In the genomic region with DNA sequence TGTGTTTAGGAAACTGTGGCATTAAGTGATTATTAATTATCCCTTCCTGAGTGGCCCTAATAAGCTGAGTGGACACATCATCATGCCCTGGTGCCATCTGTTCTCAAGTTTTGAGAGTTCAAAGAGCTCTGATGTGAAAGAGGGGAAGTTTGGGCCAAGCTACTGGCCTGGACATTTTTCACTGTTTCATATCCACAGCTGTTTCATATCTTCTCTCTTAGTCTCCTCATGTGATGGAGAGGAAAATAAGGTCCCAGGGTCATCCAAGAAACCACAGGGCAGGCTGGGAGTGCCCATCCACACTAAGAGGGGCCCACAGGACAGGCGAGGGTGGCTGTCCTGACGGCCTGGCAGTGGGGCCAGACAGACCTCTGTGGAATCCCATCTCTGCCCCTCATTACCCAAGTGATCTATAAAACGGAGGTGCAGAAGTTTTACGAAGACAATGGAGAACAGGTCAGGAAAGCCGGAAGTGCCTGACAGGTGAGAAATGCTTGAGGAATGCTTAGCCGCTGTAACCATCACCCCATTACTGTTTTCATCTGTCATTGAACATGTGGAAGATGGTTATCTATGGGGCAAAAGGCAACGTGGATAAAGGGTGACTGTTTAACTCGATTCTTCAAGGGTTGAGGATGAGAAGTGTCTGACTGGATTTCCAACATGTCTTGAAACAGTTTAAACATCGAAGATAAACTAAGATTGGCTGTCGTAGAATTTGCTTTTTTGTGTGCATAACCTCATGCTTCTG, we compare ENCODE assay signal across 9 cellular contexts. TPM values are rescaled to one million over a fixed set of nuclear protein-coding genes. Genes with fewer than 3 reads are reported as not detected.
DNase-seq lines count a peak whose midpoint lies in the region; ATAC-seq and TF ChIP-seq lines count a peak whose summit lies in the region.
"Had no signal": no experiment of that assay in that cellular context is flagged by ENCODE, and none has a peak within 500 bp of the region (broad histone marks: within the 10 kb centered on the region; RNA-seq: fewer than 3 reads in every experiment).

No MANE protein-coding gene starts in this region.

- no peak overlapping the region for H3K9ac ChIP-seq in GM23248

- no peaks in the 10 kb centered on the region for H3K9me3 Mint-ChIP-seq in activated T-helper 1 cell treated with anti-CD3 and anti-CD28 coated beads, Interleukin-12 subunit alpha, Interleukin-12 subunit beta, Interleukin-2, Interleukin-4 antibody, amounts not matched to agents 30 ng/mL and 10 ng/mL and 1 ng/mL, durations not matched to agents 14 hours and 24 hours and 36 hours
- H3K9me3 Mint-ChIP-seq in mesothelial cell of epicardium, result no peaks in the 10 kb centered on the region

- H3K9me3 ChIP-seq in GM23248 (ENCODE audit: low read depth) (no peaks in the 10 kb centered on the region), HAP-1 (no peaks in the 10 kb centered on the region)

- peak overlapping the region; percentile 56 for H3K27ac ChIP-seq in GM23248

- H3K27me3 ChIP-seq in GM23248 (replicated peaks; ENCODE audit: insufficient read depth) (no peaks in the 10 kb centered on the region), HAP-1 (ENCODE audit: low read depth) (no peaks in the 10 kb centered on the region)

- H3K79me2 ChIP-seq in GM23248 (ENCODE audit: insufficient read depth), result peaks cover 94% of the 10 kb centered on the region

- no peak overlapping the region for H3K27ac Mint-ChIP-seq in activated T-helper 1 cell treated with anti-CD3 and anti-CD28 coated beads, Interleukin-12 subunit alpha, Interleukin-12 subunit beta, Interleukin-2, Interleukin-4 antibody, amounts not matched to agents 30 ng/mL and 10 ng/mL and 1 ng/mL, durations not matched to agents 14 hours and 24 hours and 36 hours
- peak overlapping the region; percentile 18 for H3K27ac Mint-ChIP-seq in mesothelial cell of epicardium

- H3K4me1 ChIP-seq in GM23248 (ENCODE audit: insufficient read depth) (peaks cover 52% of the 10 kb centered on the region), HAP-1 (peaks cover 6% of the 10 kb centered on the region; the same call in 1 of the 2 replicates)

- H3K36me3 ChIP-seq in GM23248 (ENCODE audit: low read depth) (peaks cover 10% of the 10 kb centered on the region; the same call in 1 of the 2 replicates), HAP-1 (replicated peaks) (peaks cover 16% of the 10 kb centered on the region)

- H3K9me2 ChIP-seq in GM23248 (ENCODE audit: insufficient read depth), result no peaks in the 10 kb centered on the region

- H3K36me3 Mint-ChIP-seq in activated T-helper 1 cell treated with anti-CD3 and anti-CD28 coated beads, Interleukin-12 subunit alpha, Interleukin-12 subunit beta, Interleukin-2, Interleukin-4 antibody, amounts not matched to agents 30 ng/mL and 10 ng/mL and 1 ng/mL, durations not matched to agents 14 hours and 24 hours and 36 hours (ENCODE audit: low read depth), result peaks cover 17% of the 10 kb centered on the region
- H3K36me3 Mint-ChIP-seq in mesothelial cell of epicardium, result peaks cover 13% of the 10 kb centered on the region

- H3K4me2 ChIP-seq in GM23248 (ENCODE audit: unreplicated experiment), result peak overlapping the region; percentile 55

- peaks cover 52% of the 10 kb centered on the region for H3F3A ChIP-seq in GM23248 (ENCODE audit: insufficient read depth)

- H3K27me3 Mint-ChIP-seq in activated T-helper 1 cell treated with anti-CD3 and anti-CD28 coated beads, Interleukin-12 subunit alpha, Interleukin-12 subunit beta, Interleukin-2, Interleukin-4 antibody, amounts not matched to agents 30 ng/mL and 10 ng/mL and 1 ng/mL, durations not matched to agents 14 hours and 24 hours and 36 hours (ENCODE audit: insufficient read depth), result no peaks in the 10 kb centered on the region
- no peaks in the 10 kb centered on the region for H3K27me3 Mint-ChIP-seq in mesothelial cell of epicardium (ENCODE audit: low read depth)

- no peak overlapping the region for H3K4me3 ChIP-seq in GM23248
- no peak overlapping the region for H3K4me3 ChIP-seq in HAP-1

- peak; percentile 6 for DNase-seq in AG08395 (ENCODE audit: low spot score)
- DNase-seq in GM23248, result peak; percentile 80
- DNase-seq in activated T-helper 1 cell treated with anti-CD3 and anti-CD28 coated beads, Interleukin-12 subunit alpha, Interleukin-12 subunit beta, Interleukin-2, Interleukin-4 antibody, amounts not matched to agents 30 ng/mL and 10 ng/mL and 1 ng/mL, durations not matched to agents 14 hours and 24 hours and 36 hours (ENCODE audit: low spot score), result no peak
- DNase-seq in mesothelial cell of epicardium (ENCODE audit: low spot score in 2 of 2, unreplicated experiment in 2 of 2), result no peak
- DNase-seq in HAP-1 (ENCODE audit: low spot score in 2 of 2), result no peak
- DNase-seq in stimulated activated naive CD4-positive, alpha-beta T cell treated with Interleukin-2 at 50 U/mL for 16 hours (lab: John Stamatoyannopoulos, UW), result no peak
- DNase-seq in SK-N-DZ (ENCODE audit: low spot score), result no peak
- DNase-seq: activated CD8-positive, alpha-beta memory T cell treated with anti-CD3 and anti-CD28 coated beads for 24 hours had no signal

- WGBS in GM23248 (ENCODE audit: low coverage in 1 of 2, low lambda C conversion rate in 2 of 2, missing lambda C conversion rate in 2 of 2), 2 experiments, result 28 to 36% methylated on average over 10 of the region's 10 CpGs

- H4K20me1 ChIP-seq in GM23248 (ENCODE audit: insufficient read depth), result peaks cover 17% of the 10 kb centered on the region; the same call in 1 of the 2 replicates

- intact Hi-C loops in activated T-helper 1 cell treated with anti-CD3 and anti-CD28 coated beads, Interleukin-12 subunit alpha, Interleukin-12 subunit beta, Interleukin-2, Interleukin-4 antibody, amounts not matched to agents 30 ng/mL and 10 ng/mL and 1 ng/mL, durations not matched to agents 14 hours and 24 hours and 36 hours (cut with micrococcal nuclease), result no loop called here

- peak overlapping the region; percentile 22 for H3K4me3 Mint-ChIP-seq in activated T-helper 1 cell treated with anti-CD3 and anti-CD28 coated beads, Interleukin-12 subunit alpha, Interleukin-12 subunit beta, Interleukin-2, Interleukin-4 antibody, amounts not matched to agents 30 ng/mL and 10 ng/mL and 1 ng/mL, durations not matched to agents 14 hours and 24 hours and 36 hours
- H3K4me3 Mint-ChIP-seq in mesothelial cell of epicardium, result no peak overlapping the region

- peaks cover 64% of the 10 kb centered on the region for H3K4me1 Mint-ChIP-seq in activated T-helper 1 cell treated with anti-CD3 and anti-CD28 coated beads, Interleukin-12 subunit alpha, Interleukin-12 subunit beta, Interleukin-2, Interleukin-4 antibody, amounts not matched to agents 30 ng/mL and 10 ng/mL and 1 ng/mL, durations not matched to agents 14 hours and 24 hours and 36 hours (ENCODE audit: low read depth)
- peaks cover 42% of the 10 kb centered on the region for H3K4me1 Mint-ChIP-seq in mesothelial cell of epicardium

- no peak for TF ChIP-seq CTCF in mesothelial cell of epicardium (IDR thresholded peaks at IDR 0.05; ENCODE audit: unreplicated experiment)

- H2AFZ ChIP-seq in GM23248, result no peak overlapping the region

- in situ Hi-C loops in GM23248 (cut with MboI) (no loop called here), HAP-1 (cut with MboI; ENCODE audit: low sequenced_read_pairs) (no loop called here)

- no peak for ATAC-seq in GM19328 (IDR thresholded peaks at IDR 0.05; ENCODE audit: unreplicated experiment)

RNA-seq across cellular contexts. Expression of a gene that starts 17.1 kb away (rescaled TPM):
- total RNA-seq in GM23248 (2014; rRNA removed; shearing (Covaris generic)), result 21.9 and 24.2 TPM in 2 replicates
- polyA plus RNA-seq in GM23248 (2016; fragmentation: Nextera tagmentation; extraction: Ambion mirVana), result 23.9 and 25.3 TPM in 2 replicates
- 92.2 and 94.5 TPM in 2 replicates for total RNA-seq in activated T-helper 1 cell treated with anti-CD3 and anti-CD28 coated beads, Interleukin-12 subunit alpha, Interleukin-12 subunit beta, Interleukin-2, Interleukin-4 antibody, amounts not matched to agents 30 ng/mL and 10 ng/mL and 1 ng/mL, durations not matched to agents 14 hours and 24 hours and 36 hours
- total RNA-seq in mesothelial cell of epicardium, result 16.6 to 17.7 TPM (median 16.9 TPM) in 3 replicates
- 11.6 and 14.0 TPM in 2 replicates for polyA plus RNA-seq in SK-N-DZ (2014; cell fraction: cytosol; rRNA removed)
- 11.3 and 24.0 TPM in 2 replicates for polyA plus RNA-seq in SK-N-DZ (2014; cell fraction: nucleus; rRNA removed)

Comparison
In these comparisons a context has a peak if more than half of its experiments do, and no peak if none do; other contexts are left out.
1. DNase-seq: peak in AG08395 (single experiment) and GM23248 (single experiment); none in activated T-helper 1 cell treated with anti-CD3 and anti-CD28 coated beads, Interleukin-12 subunit alpha, Interleukin-12 subunit beta, Interleukin-2, Interleukin-4 antibody, amounts not matched to agents 30 ng/mL and 10 ng/mL and 1 ng/mL, durations not matched to agents 14 hours and 24 hours and 36 hours (single experiment), mesothelial cell of epicardium (0 of 2), HAP-1 (0 of 2), stimulated activated naive CD4-positive, alpha-beta T cell treated with Interleukin-2 at 50 U/mL for 16 hours (single experiment) and SK-N-DZ (single experiment).